In genomic region chr10:131063311-131063710, GRCh38 we compare ENCODE assay signal across 23 cellular contexts.
DNase-seq lines count a peak whose midpoint lies in the region; ATAC-seq and TF ChIP-seq lines count a peak whose summit lies in the region.
"Had no signal": no experiment of that assay in that cellular context is flagged by ENCODE, and none has a peak within 500 bp of the region (broad histone marks: within the 10 kb centered on the region; RNA-seq: fewer than 3 reads in every experiment).

No MANE protein-coding gene starts in this region.

- DNase-seq in Right ventricle myocardium inferior (ENCODE audit: missing footprints) (peak; percentile 16), left ventricle myocardium superior (no peak), cerebellum (ENCODE audit: low spot score) (peak; percentile 49), islet precursor cell (peak; percentile 24), spleen (peak; percentile 11), vagina (ENCODE audit: extremely low spot score in 2 of 2) (no peak), PC-9 (no peak)
- DNase-seq: ACHN; BE2C; CD4-positive, alpha-beta memory T cell; CD4-positive, CD25-positive, alpha-beta regulatory T cell; CD8-positive, alpha-beta memory T cell; COR-L47; DMS 273 treated with DMSO at 0.1 percent for 48 hours; DMS153; DMS53; DMS79; DND-41; EL; GF-D8 had no signal

- no peak overlapping the region for H3K4me3 ChIP-seq in spleen
- no peak overlapping the region for H3K4me3 ChIP-seq in vagina
- no peak overlapping the region for H3K4me3 ChIP-seq in PC-9
- H3K4me3 ChIP-seq: BLaER1 had no signal

- TF ChIP-seq CTCF in spleen (IDR thresholded peaks at IDR 0.05 in 8 of 11, conservative IDR thresholded peaks at IDR 0.05 in 3 of 11), result no peak
- TF ChIP-seq CTCF in vagina (IDR thresholded peaks at IDR 0.05), result no peak
- no peak for TF ChIP-seq CTCF in PC-9 (conservative IDR thresholded peaks at IDR 0.05)

- H3K27ac ChIP-seq in spleen, result no peak overlapping the region
- H3K27ac ChIP-seq in vagina, result no peak overlapping the region
- no peak overlapping the region for H3K27ac ChIP-seq in PC-9
- H3K27ac ChIP-seq: 22Rv1, BLaER1 had no signal

- POLR2A ChIA-PET in PC-9 (lab: Charles Lee; ENCODE audit: unreplicated experiment), result no interaction called here

- no peaks in the 10 kb centered on the region for H4K20me1 ChIP-seq in PC-9 (ENCODE audit: insufficient read depth)
- H4K20me1 ChIP-seq: BLaER1 had no signal

- WGBS in spleen, 5 donors, result 69 to 82% (median 78%) methylated on average over 2 of the region's 2 CpGs

- intact Hi-C loops in Right ventricle myocardium inferior (cut with DNase I) (no loop called here), left ventricle myocardium superior (cut with micrococcal nuclease) (no loop called here), spleen (cut with DNase I; ENCODE audit: low total_unique reads) (no loop called here), vagina (cut with DNase I) (no loop called here), PC-9 (cut with micrococcal nuclease; ENCODE audit: unreplicated experiment) (no loop called here)

- H3K36me3 ChIP-seq in spleen (no peaks in the 10 kb centered on the region), vagina (no peaks in the 10 kb centered on the region), PC-9 (ENCODE audit: low read depth) (no peaks in the 10 kb centered on the region)
- H3K36me3 ChIP-seq: BE2C, BLaER1 had no signal

- no peaks in the 10 kb centered on the region for H3F3A ChIP-seq in PC-9 (ENCODE audit: insufficient read depth, low read depth)

- TF ChIP-seq POLR2A in spleen (IDR thresholded peaks at IDR 0.05) (no peak), vagina (IDR thresholded peaks at IDR 0.05) (no peak)

- no peaks in the 10 kb centered on the region for H3K4me1 ChIP-seq in spleen
- no peaks in the 10 kb centered on the region for H3K4me1 ChIP-seq in vagina
- no peaks in the 10 kb centered on the region for H3K4me1 ChIP-seq in PC-9 (replicated peaks; ENCODE audit: insufficient read depth)
- H3K4me1 ChIP-seq: BE2C had no signal

- H3K9me3 ChIP-seq in spleen (peaks cover 0 to 13% (median 8%) of the 10 kb centered on the region in 8 donors), vagina (no peaks in the 10 kb centered on the region), PC-9 (ENCODE audit: insufficient read depth, low read depth) (no peaks in the 10 kb centered on the region)
- H3K9me3 ChIP-seq: BE2C had no signal

- H3K27me3 ChIP-seq in spleen (replicated peaks in 1 of 7), result no peaks in the 10 kb centered on the region
- H3K27me3 ChIP-seq in vagina, result no peaks in the 10 kb centered on the region
- H3K27me3 ChIP-seq in PC-9 (ENCODE audit: insufficient read depth, low read depth), result 0 out of 2 replicates have a peak, but pooled peaks cover 15% of the 10 kb centered on the region
- H3K27me3 ChIP-seq: BE2C, BLaER1 had no signal

- no peaks in the 10 kb centered on the region for H3K79me2 ChIP-seq in PC-9 (ENCODE audit: low read depth)

- H3K9me2 ChIP-seq in PC-9 (ENCODE audit: insufficient read depth), result no peaks in the 10 kb centered on the region

- H2AFZ ChIP-seq in PC-9, result no peak overlapping the region

- H3K4me2 ChIP-seq in PC-9, result no peak overlapping the region
- H3K4me2 ChIP-seq: BLaER1 had no signal

- BruUV-seq in PC-9 (replicated peaks; lab: Mats Ljungman, UMichigan), result no TSS peak

- CTCF ChIA-PET in PC-9 (lab: Charles Lee), result no interaction called here

- no peak for ATAC-seq in Right ventricle myocardium inferior
- no peak for ATAC-seq in left ventricle myocardium superior
- no peak for ATAC-seq in HG03280 (IDR thresholded peaks at IDR 0.05; ENCODE audit: unreplicated experiment)

Comparison
In these comparisons a context has a peak if more than half of its experiments do, and no peak if none do; other contexts are left out.
1. DNase-seq: peak in Right ventricle myocardium inferior (single experiment), cerebellum (single experiment), islet precursor cell (single experiment) and spleen (single experiment); none in left ventricle myocardium superior (single experiment), vagina (0 of 2) and PC-9 (0 of 2).